In genomic region chr2:158243392-158243791, GRCh38 we compare ENCODE assay signal across 8 cellular contexts.
"Had no signal": no experiment of that assay in that cellular context is flagged by ENCODE, and none has a peak within 500 bp of the region (broad histone marks: within the 10 kb centered on the region; RNA-seq: fewer than 3 reads in every experiment).

No MANE protein-coding gene starts in this region.

- H3K4me3 ChIP-seq: GM23248, HAP-1, K562 had no signal

- H3K9me3 ChIP-seq: HAP-1 had no signal

- H3K4me1 ChIP-seq: HAP-1 had no signal

- DNase-seq: GM23248, H7, HFFc6, IMR-90 had no signal

- H3K9ac ChIP-seq: GM23248 had no signal

- ATAC-seq: HCT116, K562 had no signal

- H3K27ac Mint-ChIP-seq: HFFc6 had no signal

- H3K9me3 Mint-ChIP-seq: HFFc6 had no signal

- H3K27ac ChIP-seq: GM23248, HL-60 had no signal

- H3K36me3 ChIP-seq: HAP-1 had no signal

- H3K4me3 Mint-ChIP-seq: HFFc6 had no signal
